1 cellular context compared by ENCODE assay signal in genomic region chr17:56891751-56892150, GRCh38.
TF ChIP-seq lines count a peak whose summit lies in the region.

No MANE protein-coding gene starts in this region.

TF ChIP-seq in liver, 16 proteins besides CTCF, POLR2A, EP300 and RAD21 (continued from another document):
- TF ChIP-seq ZBTB33 (IDR thresholded peaks at IDR 0.05): no peak
- TF ChIP-seq JUND (IDR thresholded peaks at IDR 0.05): no peak
- no peak for TF ChIP-seq RXRA (IDR thresholded peaks at IDR 0.05)
- TF ChIP-seq REST (IDR thresholded peaks at IDR 0.05): no peak
- TF ChIP-seq GABPA (IDR thresholded peaks at IDR 0.05 in 1 of 2, conservative IDR thresholded peaks at IDR 0.05 in 1 of 2): no peak
- TF ChIP-seq HNF4G (IDR thresholded peaks at IDR 0.05): no peak
- no peak for TF ChIP-seq YY1 (IDR thresholded peaks at IDR 0.05)
- TF ChIP-seq SP1 (IDR thresholded peaks at IDR 0.05): no peak
- TF ChIP-seq MAX (IDR thresholded peaks at IDR 0.05): no peak
